ENCODE assay signal across 9 cellular contexts in genomic region chr10:58336242-58336641, GRCh38. TPM values are rescaled to one million over a fixed set of nuclear protein-coding genes. Genes with fewer than 3 reads are reported as not detected.
DNase-seq lines count a peak whose midpoint lies in the region; ATAC-seq, FAIRE-seq and TF ChIP-seq lines count a peak whose summit lies in the region.
"Had no signal": no experiment of that assay in that cellular context is flagged by ENCODE, and none has a peak within 500 bp of the region (broad histone marks: within the 10 kb centered on the region; RNA-seq: fewer than 3 reads in every experiment).

No MANE protein-coding gene starts in this region.

- no peak overlapping the region for H3K23ac ChIP-seq in mesenchymal stem cell (ENCODE audit: low read length in 2 of 2)

- H4K91ac ChIP-seq in mesenchymal stem cell (ENCODE audit: low read length) = no peak overlapping the region

- no peaks in the 10 kb centered on the region for H3K9me3 ChIP-seq in HepG2 (ENCODE audit: low read length)
- H3K9me3 ChIP-seq in right lobe of liver = no peaks in the 10 kb centered on the region
- H3K9me3 ChIP-seq in adrenal gland (replicated peaks in 1 of 3) = no peaks in the 10 kb centered on the region
- H3K9me3 ChIP-seq in mesenchymal stem cell (ENCODE audit: control insufficient read depth, low read length) = no peaks in the 10 kb centered on the region
- no peaks in the 10 kb centered on the region for H3K9me3 ChIP-seq in vagina
- H3K9me3 ChIP-seq: transverse colon had no signal

- no peaks in the 10 kb centered on the region for H4K20me1 ChIP-seq in HepG2 (ENCODE audit: insufficient read depth, low read length)

- H3K14ac ChIP-seq in mesenchymal stem cell (ENCODE audit: low read length in 2 of 2) = no peak overlapping the region

- POLR2A ChIA-PET in HepG2 (lab: Yijun Ruan, JAX) = interaction anchor here (1.0 to 2.3 kb wide), 8 partner anchors 8 to 188 kb away, joined by 3 to 16 read pairs (median 6); partner anchors contain the start of genes CISD1 and TFAM

- intact Hi-C loops in HepG2 (cut with micrococcal nuclease; ENCODE audit: unreplicated experiment) (no loop called here), right lobe of liver (cut with DNase I) (no loop called here), adrenal gland (cut with DNase I) (loop anchor here (5.0 to 10.0 kb wide), 2 partner anchors 49 to 51 kb away; partner anchors contain the start of gene TFAM (in 2 of the 2)), vagina (cut with DNase I) (no loop called here)

- 84% methylated on average over 4 of the region's 4 CpGs for WGBS in HepG2 (ENCODE audit: low lambda C conversion rate)
- 93% methylated on average over 4 of the region's 4 CpGs for WGBS in right lobe of liver (ENCODE audit: insufficient coverage, low coverage, low lambda C conversion rate, missing lambda C conversion rate)
- WGBS in adrenal gland, 4 donors = 82 to 93% (median 85%) methylated on average over 4 of the region's 4 CpGs
- 78% methylated on average over 3 of the region's 4 CpGs for WGBS in mesenchymal stem cell

- H2AK5ac ChIP-seq in mesenchymal stem cell (ENCODE audit: low read length, severe bottlenecking) = no peak overlapping the region

- ATAC-seq in HepG2 = no peak
- no peak for ATAC-seq in right lobe of liver
- no peak for ATAC-seq in HG03378 (IDR thresholded peaks at IDR 0.05; ENCODE audit: unreplicated experiment)

- in situ Hi-C loops in HepG2 (cut with HindIII; ENCODE audit: extremely low pct_ligation_motif_present, low pct_unique_long_range_greater_than_20kb) = no loop called here

- no peak overlapping the region for H2BK120ac ChIP-seq in mesenchymal stem cell (ENCODE audit: low read depth, low read length)

- H2BK5ac ChIP-seq in mesenchymal stem cell (ENCODE audit: low read depth, low read length, poor library complexity, severe bottlenecking) = no peak overlapping the region

- no peak overlapping the region for H3K18ac ChIP-seq in mesenchymal stem cell (ENCODE audit: low read depth in 1 of 2, low read length in 2 of 2)

- CTCF ChIA-PET in HepG2 (lab: Yijun Ruan, JAX; ENCODE audit: low intra/inter-chr PET ratio, low total read pairs) = no interaction called here

- H3K4me1 ChIP-seq in HepG2 (ENCODE audit: insufficient read depth, low read length) (peaks cover 18% of the 10 kb centered on the region), right lobe of liver (peaks cover 0 to 3% (median 0%) of the 10 kb centered on the region in 4 donors), adrenal gland (replicated peaks in 1 of 2) (peaks cover 10 to 32% of the 10 kb centered on the region in 2 donors), mesenchymal stem cell (ENCODE audit: control insufficient read depth, insufficient read depth, low read depth, low read length) (peaks cover 2% of the 10 kb centered on the region), vagina (peaks cover 20% of the 10 kb centered on the region)

- no peak for TF ChIP-seq RAD21 in HepG2 (CRISPR knock-in tag; IDR thresholded peaks at IDR 0.05)

- TF ChIP-seq POLR2A in HepG2 (IDR thresholded peaks at IDR 0.05; ENCODE audit: insufficient read depth in 1 of 2, low read depth in 2 of 2, low read length in 2 of 2) (no peak), right lobe of liver (IDR thresholded peaks at IDR 0.05) (no peak), adrenal gland (IDR thresholded peaks at IDR 0.05) (no peak), vagina (IDR thresholded peaks at IDR 0.05) (no peak)

- H3K4ac ChIP-seq in mesenchymal stem cell (ENCODE audit: low read depth in 1 of 2, low read length in 2 of 2) = no peak overlapping the region

- peak overlapping the region; percentile 75; the same call in 1 of the 2 replicates for H3K9ac ChIP-seq in HepG2 (ENCODE audit: insufficient read depth, low read depth, low read length)
- H3K9ac ChIP-seq in mesenchymal stem cell (ENCODE audit: low read length) = peak overlapping the region; percentile 92

- H3K36me3 ChIP-seq in HepG2 (replicated peaks in 1 of 2; ENCODE audit: control insufficient read depth in 1 of 2, insufficient read depth in 2 of 2, low read length in 2 of 2) = no peaks in the 10 kb centered on the region
- H3K36me3 ChIP-seq in right lobe of liver = no peaks in the 10 kb centered on the region
- H3K36me3 ChIP-seq in adrenal gland (replicated peaks in 1 of 2) = no peaks in the 10 kb centered on the region
- H3K36me3 ChIP-seq in mesenchymal stem cell (ENCODE audit: control insufficient read depth in 1 of 2, insufficient read depth in 2 of 2, low read depth in 1 of 2, low read length in 2 of 2) = no peaks in the 10 kb centered on the region
- no peaks in the 10 kb centered on the region for H3K36me3 ChIP-seq in vagina
- H3K36me3 ChIP-seq: transverse colon had no signal

- peak overlapping the region; percentile 81 to 99 (median 90) for H3K4me3 ChIP-seq in HepG2 (replicated peaks in 1 of 3; ENCODE audit: insufficient read depth in 1 of 3, low read depth in 2 of 3, low read length in 3 of 3)
- H3K4me3 ChIP-seq in right lobe of liver = no peak overlapping the region
- H3K4me3 ChIP-seq in adrenal gland = peak overlapping the region in 1 of 4 donors; percentile 72
- H3K4me3 ChIP-seq in mesenchymal stem cell (ENCODE audit: insufficient read depth in 1 of 2, low read depth in 1 of 2, low read length in 2 of 2) = peak overlapping the region in 1 of 2 experiments; percentile 91
- H3K4me3 ChIP-seq in vagina = peak overlapping the region; percentile 86 to 97

- H3K79me2 ChIP-seq in HepG2 (ENCODE audit: insufficient read depth, low read length) = peaks cover 26% of the 10 kb centered on the region

- H2AFZ ChIP-seq in HepG2 (ENCODE audit: low read length) (no peak overlapping the region), mesenchymal stem cell (ENCODE audit: low read depth, low read length) (no peak overlapping the region)

- no peak for DNase-seq in HepG2 (ENCODE audit: low spot score)
- no peak for DNase-seq in right lobe of liver
- DNase-seq in adrenal gland = no peak
- peak; percentile 8 for DNase-seq in mesenchymal stem cell
- DNase-seq in vagina (ENCODE audit: extremely low spot score in 2 of 2) = no peak
- no peak for DNase-seq in NCI-H774 (lab: John Stamatoyannopoulos, UW)
- no peak for DNase-seq in HuH-7 (ENCODE audit: low spot score)

- H4K8ac ChIP-seq in mesenchymal stem cell (ENCODE audit: low read length) = no peak overlapping the region

- H3K27me3 ChIP-seq in HepG2 (ENCODE audit: control insufficient read depth in 1 of 2, insufficient read depth in 2 of 2, low read length in 2 of 2) (peaks cover 0 to 3% of the 10 kb centered on the region in 2 experiments; a peak in 1 of 5 replicates), right lobe of liver (no peaks in the 10 kb centered on the region), adrenal gland (no peaks in the 10 kb centered on the region), mesenchymal stem cell (ENCODE audit: control insufficient read depth in 1 of 2, insufficient read depth in 1 of 2, low read length in 2 of 2) (peaks cover 0 to under 1% of the 10 kb centered on the region in 2 experiments), vagina (no peaks in the 10 kb centered on the region)
- H3K27me3 ChIP-seq: transverse colon had no signal

- no peak overlapping the region for H2BK12ac ChIP-seq in mesenchymal stem cell (ENCODE audit: low read length in 2 of 2)

- no TSS peak for BruUV-seq in HepG2 (replicated peaks; lab: Mats Ljungman, UMichigan)

- no peak for FAIRE-seq in HepG2 (lab: Jason Lieb, UNC)

- no peak overlapping the region for H2BK15ac ChIP-seq in mesenchymal stem cell (ENCODE audit: low read depth, poor library complexity, severe bottlenecking)

- H3K27ac ChIP-seq in HepG2 (ENCODE audit: extremely low read length, insufficient read depth, low read length) = no peak overlapping the region
- no peak overlapping the region for H3K27ac ChIP-seq in right lobe of liver
- H3K27ac ChIP-seq in adrenal gland = peak overlapping the region in 3 of 5 donors; percentile 89 to 94 (median 91)
- H3K27ac ChIP-seq in mesenchymal stem cell (ENCODE audit: low read length, poor library complexity, severe bottlenecking) = no peak overlapping the region
- H3K27ac ChIP-seq in vagina = no peak overlapping the region

- peaks cover 14% of the 10 kb centered on the region for H3K79me1 ChIP-seq in mesenchymal stem cell (replicated peaks; ENCODE audit: low read length, poor library complexity, severe bottlenecking)

- TF ChIP-seq EP300 in HepG2 (IDR thresholded peaks at IDR 0.05; ENCODE audit: low read depth in 2 of 2, low read length in 2 of 2) (no peak), HepG2 (CRISPR knock-in tag; IDR thresholded peaks at IDR 0.05; ENCODE audit: borderline replicate concordance) (no peak)

- H3K4me2 ChIP-seq in HepG2 (ENCODE audit: low read depth, low read length) (peak overlapping the region; percentile 70), mesenchymal stem cell (ENCODE audit: low read length, poor library complexity, severe bottlenecking) (peak overlapping the region; percentile 92)

- no peak for TF ChIP-seq CTCF in HepG2 (CRISPR knock-in tag; IDR thresholded peaks at IDR 0.05)
- TF ChIP-seq CTCF in right lobe of liver (IDR thresholded peaks at IDR 0.05) = no peak
- TF ChIP-seq CTCF in adrenal gland (IDR thresholded peaks at IDR 0.05) = no peak
- TF ChIP-seq CTCF in vagina (IDR thresholded peaks at IDR 0.05) = no peak

RNA-seq across cellular contexts. Expression of gene UBE2D1, which starts 1.4 kb away (rescaled TPM):
- total RNA-seq in HepG2 (2016; rRNA removed; fragmentation: Illumina TruSeq; extraction: Trizol) (6.2 and 7.9 TPM in 2 replicates), right lobe of liver (10 to 100 TPM in 1 of 6 experiments, 1 to 10 TPM in 5; 3.1 to 11.9 (median 6.6) TPM), adrenal gland (10 to 100 TPM; 11.5 to 33.8 (median 21.1) TPM), vagina (10.1 TPM)
- 1.6 and 2.3 TPM in 2 replicates for total RNA-seq in HepG2 (2016; cell fraction: cytosol; rRNA removed; fragmentation: Illumina TruSeq; extraction: Trizol; ENCODE audit: low read depth)
- total RNA-seq in HepG2 (2016; cell fraction: insoluble cytoplasmic fraction; rRNA removed; fragmentation: Illumina TruSeq; extraction: Trizol) = 5.6 and 9.5 TPM in 2 replicates
- total RNA-seq in HepG2 (2016; cell fraction: membrane; rRNA removed; fragmentation: Illumina TruSeq; extraction: Trizol) = 3.3 and 4.3 TPM in 2 replicates
- total RNA-seq in HepG2 (2016; cell fraction: nucleus; rRNA removed; fragmentation: Illumina TruSeq; extraction: Trizol) = 8.0 and 8.5 TPM in 2 replicates
- polyA plus RNA-seq in HepG2 (2011; rRNA removed) (10.6 and 13.8 TPM in 2 replicates), adrenal gland (10 to 100 TPM in 2 of 3 donors, 1 to 10 TPM in 1; 9.2 to 25.2 (median 16.5) TPM)
- 4.9 and 7.8 TPM in 2 replicates for polyA plus RNA-seq in HepG2 (2011; cell fraction: cytosol; rRNA removed)
- 2.5 and 4.3 TPM in 2 replicates for polyA plus RNA-seq in HepG2 (2011; cell fraction: nucleus; rRNA removed)
- polyA plus RNA-seq in HepG2 (2012) = 8.3 and 12.5 TPM in 2 replicates
- 2.8 and 3.8 TPM in 2 replicates for polyA plus RNA-seq in HepG2 (2016; cell fraction: cytosol; fragmentation: Illumina TruSeq; extraction: Trizol; ENCODE audit: low read depth)
- polyA plus RNA-seq in HepG2 (2016; cell fraction: insoluble cytoplasmic fraction; fragmentation: Illumina TruSeq; extraction: Trizol; ENCODE audit: low read depth) = 28.9 and 31.5 TPM in 2 replicates
- 7.1 and 10.2 TPM in 2 replicates for polyA plus RNA-seq in HepG2 (2016; cell fraction: membrane; fragmentation: Illumina TruSeq; extraction: Trizol; ENCODE audit: low read depth)
- 19.2 and 19.5 TPM in 2 replicates for polyA plus RNA-seq in HepG2 (2016; cell fraction: nucleus; fragmentation: Illumina TruSeq; extraction: Trizol; ENCODE audit: insufficient read depth, low read depth)
- polyA minus RNA-seq in HepG2 (2011; rRNA and poly(A)+ RNA removed; ENCODE audit: low replicate concordance) = 2.9 and 3.6 TPM in 2 replicates
- polyA minus RNA-seq in HepG2 (2011; cell fraction: cytosol; rRNA and poly(A)+ RNA removed) = 4.3 TPM in 2 replicates
- polyA minus RNA-seq in HepG2 (2011; cell fraction: nucleus; rRNA and poly(A)+ RNA removed) = 20.0 and 22.9 TPM in 2 replicates
- 20.7 TPM for polyA plus RNA-seq in mesenchymal stem cell (2013, experiment 1 of 2)
- 24.4 TPM for polyA plus RNA-seq in mesenchymal stem cell (2013, experiment 2 of 2)

RNA-seq across cellular contexts. Expression of gene TFAM, which starts 49.0 kb away (rescaled TPM):
- 125 and 189 TPM in 2 replicates for total RNA-seq in HepG2 (2016; rRNA removed; fragmentation: Illumina TruSeq; extraction: Trizol)
- total RNA-seq in HepG2 (2016; cell fraction: cytosol; rRNA removed; fragmentation: Illumina TruSeq; extraction: Trizol; ENCODE audit: low read depth) = 7.9 and 8.1 TPM in 2 replicates
- total RNA-seq in HepG2 (2016; cell fraction: insoluble cytoplasmic fraction; rRNA removed; fragmentation: Illumina TruSeq; extraction: Trizol) = 132 and 207 TPM in 2 replicates
- 20.3 TPM in 2 replicates for total RNA-seq in HepG2 (2016; cell fraction: membrane; rRNA removed; fragmentation: Illumina TruSeq; extraction: Trizol)
- total RNA-seq in HepG2 (2016; cell fraction: nucleus; rRNA removed; fragmentation: Illumina TruSeq; extraction: Trizol) = 57.2 and 63.1 TPM in 2 replicates
- 15.9 and 18.4 TPM in 2 replicates for polyA plus RNA-seq in HepG2 (2011; rRNA removed)
- polyA plus RNA-seq in HepG2 (2011; cell fraction: cytosol; rRNA removed) = 17.6 and 17.9 TPM in 2 replicates
- polyA plus RNA-seq in HepG2 (2011; cell fraction: nucleus; rRNA removed) = 4.4 and 5.2 TPM in 2 replicates
- polyA plus RNA-seq in HepG2 (2012) = 34.0 and 48.9 TPM in 2 replicates
- 4.8 and 5.4 TPM in 2 replicates for polyA plus RNA-seq in HepG2 (2016; cell fraction: cytosol; fragmentation: Illumina TruSeq; extraction: Trizol; ENCODE audit: low read depth)
- 129 and 145 TPM in 2 replicates for polyA plus RNA-seq in HepG2 (2016; cell fraction: insoluble cytoplasmic fraction; fragmentation: Illumina TruSeq; extraction: Trizol; ENCODE audit: low read depth)
- 9.8 and 10.5 TPM in 2 replicates for polyA plus RNA-seq in HepG2 (2016; cell fraction: membrane; fragmentation: Illumina TruSeq; extraction: Trizol; ENCODE audit: low read depth)
- 56.9 and 60.1 TPM in 2 replicates for polyA plus RNA-seq in HepG2 (2016; cell fraction: nucleus; fragmentation: Illumina TruSeq; extraction: Trizol; ENCODE audit: insufficient read depth, low read depth)
- polyA minus RNA-seq in HepG2 (2011; rRNA and poly(A)+ RNA removed; ENCODE audit: low replicate concordance) = 36.9 and 48.0 TPM in 2 replicates
- 20.1 and 21.5 TPM in 2 replicates for polyA minus RNA-seq in HepG2 (2011; cell fraction: cytosol; rRNA and poly(A)+ RNA removed)
- 23.4 and 24.2 TPM in 2 replicates for polyA minus RNA-seq in HepG2 (2011; cell fraction: nucleus; rRNA and poly(A)+ RNA removed)
- total RNA-seq in right lobe of liver = 10 to 100 TPM; 15.2 to 23.0 (median 19.7) TPM
- 10 to 100 TPM; 16.2 to 52.6 (median 34.2) TPM for total RNA-seq in adrenal gland
- polyA plus RNA-seq in adrenal gland = 10 to 100 TPM in 1 of 3 donors, 1 to 10 TPM in 2; 4.3 to 35.0 (median 5.8) TPM
- 24.4 TPM for polyA plus RNA-seq in mesenchymal stem cell (2013, experiment 1 of 2)
- 23.2 TPM for polyA plus RNA-seq in mesenchymal stem cell (2013, experiment 2 of 2)
- total RNA-seq in vagina = 13.3 TPM

Comparison
In these comparisons a context has a peak if more than half of its experiments do, and no peak if none do; other contexts are left out.
1. H3K4me3 ChIP-seq: peak in HepG2 (3 of 3) and vagina (2 of 2); none in right lobe of liver (0 of 3).
2. H3K27ac ChIP-seq: peak in adrenal gland (3 of 5); none in HepG2 (single experiment), right lobe of liver (0 of 3), mesenchymal stem cell (single experiment) and vagina (single experiment).
3. intact Hi-C loops: an anchor here in adrenal gland (5.0 to 10.0 kb wide); none called in HepG2, right lobe of liver and vagina.